Comparison of ENCODE assay signal across 33 cellular contexts in the genomic region with DNA sequence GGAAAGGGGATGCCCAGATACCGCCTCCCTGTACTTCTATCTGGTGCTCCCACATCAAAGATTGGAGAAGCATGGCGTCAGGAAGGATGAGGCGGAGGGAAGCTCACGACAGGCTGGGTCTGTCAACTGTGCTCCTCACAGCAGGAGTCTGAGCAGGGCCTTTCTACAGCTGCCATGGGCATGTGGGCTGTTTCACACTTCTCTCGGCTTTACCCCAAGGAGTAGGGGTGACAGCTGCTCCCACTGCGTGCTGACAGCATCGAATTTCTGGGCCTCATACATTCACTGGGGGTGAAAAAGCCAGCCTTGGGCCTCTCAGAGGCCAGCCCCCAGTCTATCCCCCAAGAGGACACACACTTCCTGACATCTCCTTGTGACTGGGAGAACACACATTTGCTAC. TPM values are rescaled to one million over a fixed set of nuclear protein-coding genes. Genes with fewer than 3 reads are reported as not detected.
DNase-seq lines count a peak whose midpoint lies in the region; ATAC-seq, FAIRE-seq and TF ChIP-seq lines count a peak whose summit lies in the region.
"Had no signal": no experiment of that assay in that cellular context is flagged by ENCODE, and none has a peak within 500 bp of the region (broad histone marks: within the 10 kb centered on the region; RNA-seq: fewer than 3 reads in every experiment).

No MANE protein-coding gene starts in this region.

- peaks cover 4% of the 10 kb centered on the region for H3K27me3 Mint-ChIP-seq in activated CD4-positive, alpha-beta T cell treated with anti-CD3 and anti-CD28 coated beads, Interleukin-2, amount 10 ng/mL, durations not matched to agents 7 days and 5 days
- no peaks in the 10 kb centered on the region for H3K27me3 Mint-ChIP-seq in activated naive CD8-positive, alpha-beta T cell treated with anti-CD3 and anti-CD28 coated beads, Interleukin-2, amount 50 U/mL, for 24 hours
- H3K27me3 Mint-ChIP-seq in progenitor cell of endocrine pancreas = peaks cover 15% of the 10 kb centered on the region

- H2AFZ ChIP-seq in HepG2 (ENCODE audit: low read length) = no peak overlapping the region
- H2AFZ ChIP-seq: parathyroid adenoma had no signal

- no peak for TF ChIP-seq CTCF in progenitor cell of endocrine pancreas (IDR thresholded peaks at IDR 0.05; ENCODE audit: unreplicated experiment)
- no peak for TF ChIP-seq CTCF in HepG2 (CRISPR knock-in tag; IDR thresholded peaks at IDR 0.05)

- H3K4me1 ChIP-seq in HepG2 (ENCODE audit: insufficient read depth, low read length) = peaks cover 17% of the 10 kb centered on the region
- H3K4me1 ChIP-seq: parathyroid adenoma had no signal

- H3K27me3 ChIP-seq in HepG2 (ENCODE audit: control insufficient read depth in 1 of 2, insufficient read depth in 2 of 2, low read length in 2 of 2) = peaks cover 0 to 13% of the 10 kb centered on the region in 2 experiments; a peak in 2 of 5 replicates
- H3K27me3 ChIP-seq: colonic mucosa, right atrium auricular region, spleen, tibial nerve had no signal

- ATAC-seq in activated naive CD8-positive, alpha-beta T cell treated with anti-CD3 and anti-CD28 coated beads, Interleukin-2, amount 50 U/mL, for 24 hours = no peak
- ATAC-seq in GM18519 (IDR thresholded peaks at IDR 0.05; ENCODE audit: low FRiP score, unreplicated experiment) (no peak), HepG2 (no peak)
- ATAC-seq: Right ventricle myocardium inferior, SK-N-SH treated with all-trans-retinoic acid at 6 μM for 48 hours had no signal

- CTCF ChIA-PET in activated CD4-positive, alpha-beta T cell treated with anti-CD3 and anti-CD28 coated beads, Interleukin-2, amount 10 ng/mL, durations not matched to agents 7 days and 5 days (lab: Charles Lee) = interaction anchor here (0.6 to 1.5 kb wide), 5 partner anchors 8 to 48 kb away, joined by 3 to 6 read pairs (median 3); no protein-coding TSS in a partner anchor
- CTCF ChIA-PET in HepG2 (lab: Yijun Ruan, JAX; ENCODE audit: low intra/inter-chr PET ratio, low total read pairs) = no interaction called here

- no peak overlapping the region for H3K4me3 ChIP-seq in HepG2 (replicated peaks in 1 of 3; ENCODE audit: insufficient read depth in 1 of 3, low read depth in 2 of 3, low read length in 3 of 3)
- H3K4me3 ChIP-seq: colonic mucosa, K562, right atrium auricular region, spleen, tibial nerve had no signal

- no TSS peak for BruUV-seq in HepG2 (replicated peaks; lab: Mats Ljungman, UMichigan)

- in situ Hi-C loops in HepG2 (cut with HindIII; ENCODE audit: extremely low pct_ligation_motif_present, low pct_unique_long_range_greater_than_20kb) = no loop called here

- no peaks in the 10 kb centered on the region for H4K20me1 ChIP-seq in HepG2 (ENCODE audit: insufficient read depth, low read length)

- no peaks in the 10 kb centered on the region for H3K9me3 ChIP-seq in HepG2 (ENCODE audit: low read length)
- H3K9me3 ChIP-seq: colonic mucosa, right atrium auricular region, spleen, tibial nerve had no signal

- 24% methylated on average over 6 of the region's 7 CpGs for WGBS in HepG2 (ENCODE audit: low lambda C conversion rate)

- no peaks in the 10 kb centered on the region for H3K79me2 ChIP-seq in HepG2 (ENCODE audit: insufficient read depth, low read length)
- H3K79me2 ChIP-seq: parathyroid adenoma had no signal

- no peak overlapping the region for H3K27ac ChIP-seq in HepG2 (ENCODE audit: extremely low read length, insufficient read depth, low read length)
- H3K27ac ChIP-seq: colonic mucosa, parathyroid adenoma, right atrium auricular region, tibial nerve, VCaP had no signal

- intact Hi-C loops in HepG2 (cut with micrococcal nuclease; ENCODE audit: unreplicated experiment) = no loop called here

- H3K9ac ChIP-seq in HepG2 (ENCODE audit: insufficient read depth, low read depth, low read length) = no peak overlapping the region
- H3K9ac ChIP-seq: parathyroid adenoma had no signal

- no peak for DNase-seq in activated CD4-positive, alpha-beta T cell treated with anti-CD3 and anti-CD28 coated beads, Interleukin-2, amount 10 ng/mL, durations not matched to agents 7 days and 5 days
- no peak for DNase-seq in activated CD4-positive, alpha-beta T cell treated with anti-CD3 and anti-CD28 coated beads, Interleukin-2, amount 50 U/mL, for 48 hours
- DNase-seq in NCI-H524 (lab: John Stamatoyannopoulos, UW) = peak; percentile 54 to 87
- DNase-seq in activated naive CD8-positive, alpha-beta T cell treated with anti-CD3 and anti-CD28 coated beads, Interleukin-2, amount 50 U/mL, for 24 hours = no peak
- no peak for DNase-seq in progenitor cell of endocrine pancreas (ENCODE audit: low spot score, unreplicated experiment)
- DNase-seq in GDM1 (lab: John Stamatoyannopoulos, UW) = no peak
- DNase-seq in HepG2 (ENCODE audit: low spot score) = no peak
- DNase-seq: activated CD4-positive, alpha-beta T cell treated with anti-CD3 and anti-CD28 coated beads for 4 hours; activated CD8-positive, alpha-beta memory T cell treated with anti-CD3 and anti-CD28 coated beads, Interleukin-2, amount 50 U/mL, for 4 hours; AML-193; CD4-positive, alpha-beta memory T cell; colonic mucosa; effector CD8-positive, alpha-beta T cell; EL; H7; NCI-H1105; NCI-H187 treated with DMSO at 0.1 percent for 48 hours; NCI-H526 treated with DMSO at 0.1 percent for 48 hours; spleen; stimulated activated CD4-positive, alpha-beta T cell treated with anti-CD3 and anti-CD28 coated beads, Interleukin-2, amount 100 ng/mL, for 24 hours had no signal

- POLR2A ChIA-PET in activated CD4-positive, alpha-beta T cell treated with anti-CD3 and anti-CD28 coated beads, Interleukin-2, amount 10 ng/mL, durations not matched to agents 7 days and 5 days (lab: Charles Lee) = no interaction called here
- POLR2A ChIA-PET in HepG2 (lab: Yijun Ruan, JAX) = no interaction called here

- no peak overlapping the region for H3K4me3 Mint-ChIP-seq in activated CD4-positive, alpha-beta T cell treated with anti-CD3 and anti-CD28 coated beads, Interleukin-2, amount 10 ng/mL, durations not matched to agents 7 days and 5 days
- H3K4me3 Mint-ChIP-seq in activated naive CD8-positive, alpha-beta T cell treated with anti-CD3 and anti-CD28 coated beads, Interleukin-2, amount 50 U/mL, for 24 hours = no peak overlapping the region
- no peak overlapping the region for H3K4me3 Mint-ChIP-seq in progenitor cell of endocrine pancreas (ENCODE audit: low read depth)

- peaks cover 41% of the 10 kb centered on the region for H3K4me1 Mint-ChIP-seq in activated CD4-positive, alpha-beta T cell treated with anti-CD3 and anti-CD28 coated beads, Interleukin-2, amount 10 ng/mL, durations not matched to agents 7 days and 5 days
- H3K4me1 Mint-ChIP-seq in activated naive CD8-positive, alpha-beta T cell treated with anti-CD3 and anti-CD28 coated beads, Interleukin-2, amount 50 U/mL, for 24 hours = peaks cover 33% of the 10 kb centered on the region
- peaks cover 6% of the 10 kb centered on the region for H3K4me1 Mint-ChIP-seq in progenitor cell of endocrine pancreas (ENCODE audit: low read depth)

- no peak for TF ChIP-seq EP300 in HepG2 (IDR thresholded peaks at IDR 0.05; ENCODE audit: low read depth in 2 of 2, low read length in 2 of 2)
- no peak for TF ChIP-seq EP300 in HepG2 (CRISPR knock-in tag; IDR thresholded peaks at IDR 0.05; ENCODE audit: borderline replicate concordance)

- FAIRE-seq in HepG2 (lab: Jason Lieb, UNC) = no peak
- FAIRE-seq: GM12891, K562 had no signal

- no peak for TF ChIP-seq RAD21 in HepG2 (CRISPR knock-in tag; IDR thresholded peaks at IDR 0.05)

- no peaks in the 10 kb centered on the region for H3K36me3 ChIP-seq in HepG2 (replicated peaks in 1 of 2; ENCODE audit: control insufficient read depth in 1 of 2, insufficient read depth in 2 of 2, low read length in 2 of 2)
- H3K36me3 ChIP-seq: colonic mucosa, right atrium auricular region, spleen, tibial nerve had no signal

- no peak overlapping the region for H3K4me2 ChIP-seq in HepG2 (ENCODE audit: low read depth, low read length)

- H3K36me3 Mint-ChIP-seq in activated CD4-positive, alpha-beta T cell treated with anti-CD3 and anti-CD28 coated beads, Interleukin-2, amount 10 ng/mL, durations not matched to agents 7 days and 5 days (ENCODE audit: low read depth) = peaks cover 21% of the 10 kb centered on the region
- no peaks in the 10 kb centered on the region for H3K36me3 Mint-ChIP-seq in activated naive CD8-positive, alpha-beta T cell treated with anti-CD3 and anti-CD28 coated beads, Interleukin-2, amount 50 U/mL, for 24 hours (ENCODE audit: low read depth)
- no peaks in the 10 kb centered on the region for H3K36me3 Mint-ChIP-seq in progenitor cell of endocrine pancreas (ENCODE audit: insufficient read depth)
- H3K36me3 Mint-ChIP-seq: CD4-positive, alpha-beta memory T cell had no signal

- TF ChIP-seq POLR2A in HepG2 (IDR thresholded peaks at IDR 0.05; ENCODE audit: insufficient read depth in 1 of 2, low read depth in 2 of 2, low read length in 2 of 2) = no peak

- H3K27ac Mint-ChIP-seq in activated CD4-positive, alpha-beta T cell treated with anti-CD3 and anti-CD28 coated beads, Interleukin-2, amount 10 ng/mL, durations not matched to agents 7 days and 5 days = peak overlapping the region; percentile 99
- peak overlapping the region; percentile 100 for H3K27ac Mint-ChIP-seq in activated naive CD8-positive, alpha-beta T cell treated with anti-CD3 and anti-CD28 coated beads, Interleukin-2, amount 50 U/mL, for 24 hours
- peak overlapping the region; percentile 15 for H3K27ac Mint-ChIP-seq in progenitor cell of endocrine pancreas

- H3K9me3 Mint-ChIP-seq in activated CD4-positive, alpha-beta T cell treated with anti-CD3 and anti-CD28 coated beads, Interleukin-2, amount 10 ng/mL, durations not matched to agents 7 days and 5 days = peaks cover 2% of the 10 kb centered on the region
- H3K9me3 Mint-ChIP-seq in activated naive CD8-positive, alpha-beta T cell treated with anti-CD3 and anti-CD28 coated beads, Interleukin-2, amount 50 U/mL, for 24 hours = no peaks in the 10 kb centered on the region
- H3K9me3 Mint-ChIP-seq in progenitor cell of endocrine pancreas (ENCODE audit: low read depth) = no peaks in the 10 kb centered on the region
- H3K9me3 Mint-ChIP-seq: activated T-helper 2 cell treated with anti-CD3 and anti-CD28 coated beads, Interferon-gamma antibody, Interleukin-2, Interleukin-4, amounts not matched to agents 10 μg/mL and 5 μg/mL and 100 μg/mL, durations not matched to agents 14 hours and 24 hours and 36 hours had no signal

RNA-seq across cellular contexts. Expression of a gene that starts 21.1 kb away (rescaled TPM):
- total RNA-seq in activated CD4-positive, alpha-beta T cell treated with anti-CD3 and anti-CD28 coated beads, Interleukin-2, amount 10 ng/mL, durations not matched to agents 7 days and 5 days = under 1 TPM; 0.22 to 0.27 TPM
- total RNA-seq in progenitor cell of endocrine pancreas (0.78 and 0.86 TPM in 2 replicates), HepG2 (2016; rRNA removed; fragmentation: Illumina TruSeq; extraction: Trizol) (0.74 and 1.2 TPM in 2 replicates)
- 0.20 and 0.53 TPM in 2 replicates for total RNA-seq in HepG2 (2016; cell fraction: cytosol; rRNA removed; fragmentation: Illumina TruSeq; extraction: Trizol; ENCODE audit: low read depth)
- 0.73 and 1.4 TPM in 2 replicates for total RNA-seq in HepG2 (2016; cell fraction: insoluble cytoplasmic fraction; rRNA removed; fragmentation: Illumina TruSeq; extraction: Trizol)
- total RNA-seq in HepG2 (2016; cell fraction: membrane; rRNA removed; fragmentation: Illumina TruSeq; extraction: Trizol) = 0.34 and 0.48 TPM in 2 replicates
- total RNA-seq in HepG2 (2016; cell fraction: nucleus; rRNA removed; fragmentation: Illumina TruSeq; extraction: Trizol) = 0.62 and 0.63 TPM in 2 replicates
- polyA plus RNA-seq in HepG2 (2011; rRNA removed) = 0.16 and 0.48 TPM in 2 replicates
- 0.41 and 0.48 TPM in 2 replicates for polyA plus RNA-seq in HepG2 (2011; cell fraction: cytosol; rRNA removed)
- 0.37 and 0.74 TPM in 2 replicates for polyA plus RNA-seq in HepG2 (2011; cell fraction: nucleus; rRNA removed)
- 0.28 TPM in 1 of 2 replicates, not detected in the other for polyA plus RNA-seq in HepG2 (2012)
- 0.16 and 0.27 TPM in 2 replicates for polyA plus RNA-seq in HepG2 (2016; cell fraction: cytosol; fragmentation: Illumina TruSeq; extraction: Trizol; ENCODE audit: low read depth)
- polyA plus RNA-seq in HepG2 (2016; cell fraction: insoluble cytoplasmic fraction; fragmentation: Illumina TruSeq; extraction: Trizol; ENCODE audit: low read depth) = 0.81 and 0.88 TPM in 2 replicates
- polyA plus RNA-seq in HepG2 (2016; cell fraction: membrane; fragmentation: Illumina TruSeq; extraction: Trizol; ENCODE audit: low read depth) = 0.49 and 0.50 TPM in 2 replicates
- 1.3 and 1.5 TPM in 2 replicates for polyA plus RNA-seq in HepG2 (2016; cell fraction: nucleus; fragmentation: Illumina TruSeq; extraction: Trizol; ENCODE audit: insufficient read depth, low read depth)
- not detected in 2 replicates for polyA minus RNA-seq in HepG2 (2011; rRNA and poly(A)+ RNA removed; ENCODE audit: low replicate concordance)
- not detected in 2 replicates for polyA minus RNA-seq in HepG2 (2011; cell fraction: cytosol; rRNA and poly(A)+ RNA removed)
- polyA minus RNA-seq in HepG2 (2011; cell fraction: nucleus; rRNA and poly(A)+ RNA removed) = not detected in 2 replicates
- total RNA-seq: A673, cardiac septum, K562, MCF 10A, right atrium auricular region had no signal
- polyA plus RNA-seq: CD4-positive, alpha-beta memory T cell; K562 had no signal

RNA-seq across cellular contexts. Expression of a gene that starts 52.5 kb away (rescaled TPM):
- total RNA-seq in activated CD4-positive, alpha-beta T cell treated with anti-CD3 and anti-CD28 coated beads, Interleukin-2, amount 10 ng/mL, durations not matched to agents 7 days and 5 days = 10 to 100 TPM; 47.2 to 50.5 TPM
- 7.1 and 7.7 TPM in 2 replicates for total RNA-seq in progenitor cell of endocrine pancreas
- 8.0 and 9.5 TPM in 2 replicates for total RNA-seq in HepG2 (2016; rRNA removed; fragmentation: Illumina TruSeq; extraction: Trizol)
- 2.9 and 3.5 TPM in 2 replicates for total RNA-seq in HepG2 (2016; cell fraction: cytosol; rRNA removed; fragmentation: Illumina TruSeq; extraction: Trizol; ENCODE audit: low read depth)
- total RNA-seq in HepG2 (2016; cell fraction: insoluble cytoplasmic fraction; rRNA removed; fragmentation: Illumina TruSeq; extraction: Trizol) = 8.1 and 9.8 TPM in 2 replicates
- 6.9 and 8.7 TPM in 2 replicates for total RNA-seq in HepG2 (2016; cell fraction: membrane; rRNA removed; fragmentation: Illumina TruSeq; extraction: Trizol)
- 7.0 and 7.5 TPM in 2 replicates for total RNA-seq in HepG2 (2016; cell fraction: nucleus; rRNA removed; fragmentation: Illumina TruSeq; extraction: Trizol)
- 6.0 and 7.4 TPM in 2 replicates for polyA plus RNA-seq in HepG2 (2011; rRNA removed)
- polyA plus RNA-seq in HepG2 (2011; cell fraction: cytosol; rRNA removed) = 3.4 and 7.0 TPM in 2 replicates
- 11.9 and 13.3 TPM in 2 replicates for polyA plus RNA-seq in HepG2 (2011; cell fraction: nucleus; rRNA removed)
- 4.7 and 5.3 TPM in 2 replicates for polyA plus RNA-seq in HepG2 (2012)
- polyA plus RNA-seq in HepG2 (2016; cell fraction: cytosol; fragmentation: Illumina TruSeq; extraction: Trizol; ENCODE audit: low read depth) = 3.1 and 4.1 TPM in 2 replicates
- 9.9 and 12.2 TPM in 2 replicates for polyA plus RNA-seq in HepG2 (2016; cell fraction: insoluble cytoplasmic fraction; fragmentation: Illumina TruSeq; extraction: Trizol; ENCODE audit: low read depth)
- 6.1 and 8.5 TPM in 2 replicates for polyA plus RNA-seq in HepG2 (2016; cell fraction: membrane; fragmentation: Illumina TruSeq; extraction: Trizol; ENCODE audit: low read depth)
- polyA plus RNA-seq in HepG2 (2016; cell fraction: nucleus; fragmentation: Illumina TruSeq; extraction: Trizol; ENCODE audit: insufficient read depth, low read depth) = 12.7 and 13.7 TPM in 2 replicates
- 1.4 and 6.4 TPM in 2 replicates for polyA minus RNA-seq in HepG2 (2011; rRNA and poly(A)+ RNA removed; ENCODE audit: low replicate concordance)
- polyA minus RNA-seq in HepG2 (2011; cell fraction: cytosol; rRNA and poly(A)+ RNA removed) = 3.0 and 4.0 TPM in 2 replicates
- 3.2 and 4.2 TPM in 2 replicates for polyA minus RNA-seq in HepG2 (2011; cell fraction: nucleus; rRNA and poly(A)+ RNA removed)

Comparison
In these comparisons a context has a peak if more than half of its experiments do, and no peak if none do; other contexts are left out.
1. DNase-seq: peak in NCI-H524 (2 of 2); none in activated CD4-positive, alpha-beta T cell treated with anti-CD3 and anti-CD28 coated beads, Interleukin-2, amount 10 ng/mL, durations not matched to agents 7 days and 5 days (single experiment), activated CD4-positive, alpha-beta T cell treated with anti-CD3 and anti-CD28 coated beads, Interleukin-2, amount 50 U/mL, for 48 hours (0 of 2), activated naive CD8-positive, alpha-beta T cell treated with anti-CD3 and anti-CD28 coated beads, Interleukin-2, amount 50 U/mL, for 24 hours (single experiment), progenitor cell of endocrine pancreas (single experiment), GDM1 (single experiment) and HepG2 (single experiment).
2. H3K27ac Mint-ChIP-seq: peak in every context shown above with its lines; median percentile 100 in activated naive CD8-positive, alpha-beta T cell treated with anti-CD3 and anti-CD28 coated beads, Interleukin-2, amount 50 U/mL, for 24 hours; 99 in activated CD4-positive, alpha-beta T cell treated with anti-CD3 and anti-CD28 coated beads, Interleukin-2, amount 10 ng/mL, durations not matched to agents 7 days and 5 days; 15 in progenitor cell of endocrine pancreas.